Comparison of ENCODE assay signal across 1 cellular context in the genomic region with DNA sequence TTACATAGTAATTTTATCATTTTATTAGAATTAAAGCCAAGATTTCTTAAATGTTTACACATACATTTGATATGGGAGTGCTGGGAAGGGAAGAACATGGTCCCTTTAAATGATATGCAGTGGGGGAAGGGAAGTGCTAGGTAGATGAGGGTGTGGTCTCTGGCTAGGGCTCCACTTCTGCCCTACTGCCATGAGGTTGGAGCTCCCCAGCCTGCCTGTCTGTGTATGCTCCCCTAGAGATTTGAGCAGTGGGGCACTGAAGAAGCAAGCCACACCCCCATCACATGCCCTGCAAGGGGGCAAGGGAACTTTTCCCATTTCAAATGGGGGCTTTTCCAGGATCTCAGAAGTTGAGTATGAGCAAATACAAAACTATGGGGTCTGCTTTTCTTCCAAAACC.
TF ChIP-seq lines count a peak whose summit lies in the region.

No MANE protein-coding gene starts in this region.

TF ChIP-seq in K562, 482 proteins besides CTCF, POLR2A, EP300 and RAD21:
- no peak for TF ChIP-seq HDAC1 (IDR thresholded peaks at IDR 0.05)
- TF ChIP-seq SMARCA4 (IDR thresholded peaks at IDR 0.05) = no peak
- no peak for TF ChIP-seq GATAD2B (IDR thresholded peaks at IDR 0.05; ENCODE audit: borderline replicate concordance)
- TF ChIP-seq, protein P1, sequence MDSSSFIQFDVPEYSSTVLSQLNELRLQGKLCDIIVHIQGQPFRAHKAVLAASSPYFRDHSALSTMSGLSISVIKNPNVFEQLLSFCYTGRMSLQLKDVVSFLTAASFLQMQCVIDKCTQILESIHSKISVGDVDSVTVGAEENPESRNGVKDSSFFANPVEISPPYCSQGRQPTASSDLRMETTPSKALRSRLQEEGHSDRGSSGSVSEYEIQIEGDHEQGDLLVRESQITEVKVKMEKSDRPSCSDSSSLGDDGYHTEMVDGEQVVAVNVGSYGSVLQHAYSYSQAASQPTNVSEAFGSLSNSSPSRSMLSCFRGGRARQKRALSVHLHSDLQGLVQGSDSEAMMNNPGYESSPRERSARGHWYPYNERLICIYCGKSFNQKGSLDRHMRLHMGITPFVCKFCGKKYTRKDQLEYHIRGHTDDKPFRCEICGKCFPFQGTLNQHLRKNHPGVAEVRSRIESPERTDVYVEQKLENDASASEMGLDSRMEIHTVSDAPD (CRISPR knock-in tag; IDR thresholded peaks at IDR 0.05) = no peak
- TF ChIP-seq, protein P2, sequence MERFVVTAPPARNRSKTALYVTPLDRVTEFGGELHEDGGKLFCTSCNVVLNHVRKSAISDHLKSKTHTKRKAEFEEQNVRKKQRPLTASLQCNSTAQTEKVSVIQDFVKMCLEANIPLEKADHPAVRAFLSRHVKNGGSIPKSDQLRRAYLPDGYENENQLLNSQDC (CRISPR knock-in tag; IDR thresholded peaks at IDR 0.05) = no peak
- no peak for TF ChIP-seq HNRNPK (IDR thresholded peaks at IDR 0.05; ENCODE audit: low read depth, low read length, poor library complexity, severe bottlenecking)
- no peak for TF ChIP-seq JUNB (CRISPR knock-in tag; conservative IDR thresholded peaks at IDR 0.05)
- TF ChIP-seq HMBOX1 (IDR thresholded peaks at IDR 0.05) = no peak
- no peak for TF ChIP-seq ZNF263 (CRISPR knock-in tag; IDR thresholded peaks at IDR 0.05; ENCODE audit: borderline replicate concordance)
- no peak for TF ChIP-seq GATAD2A (IDR thresholded peaks at IDR 0.05)
- TF ChIP-seq ZNF143 (CRISPR knock-in tag; IDR thresholded peaks at IDR 0.05) = no peak
- TF ChIP-seq TCF15 (CRISPR knock-in tag; IDR thresholded peaks at IDR 0.05) = no peak
- TF ChIP-seq ZNF589 (CRISPR knock-in tag; IDR thresholded peaks at IDR 0.05; ENCODE audit: low read depth) = no peak
- no peak for TF ChIP-seq HNRNPL (IDR thresholded peaks at IDR 0.05; ENCODE audit: low read depth, low read length)
